15 cellular contexts compared by ENCODE assay signal in the genomic region with DNA sequence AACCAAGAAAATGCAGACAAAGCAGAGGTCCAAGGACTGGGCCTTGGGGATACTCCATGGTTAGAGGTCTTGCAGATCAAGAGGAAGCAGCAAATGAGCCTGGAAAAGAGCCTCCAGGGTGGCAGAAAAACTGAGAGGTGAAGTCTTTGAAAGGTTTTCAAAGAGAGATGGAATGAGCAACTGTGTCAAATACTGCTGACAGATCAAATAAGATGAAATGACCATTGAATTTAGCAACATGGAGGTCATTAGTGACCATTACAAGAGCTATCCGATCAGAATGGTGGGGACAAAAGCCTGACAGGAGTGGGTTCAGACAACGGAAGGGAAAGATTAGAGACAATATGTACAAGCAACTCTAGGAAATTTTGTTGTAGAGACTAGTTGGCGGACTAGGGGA. TPM values are rescaled to one million over a fixed set of nuclear protein-coding genes. Genes with fewer than 3 reads are reported as not detected.
DNase-seq lines count a peak whose midpoint lies in the region; ATAC-seq and TF ChIP-seq lines count a peak whose summit lies in the region.
"Had no signal": no experiment of that assay in that cellular context is flagged by ENCODE, and none has a peak within 500 bp of the region (broad histone marks: within the 10 kb centered on the region; RNA-seq: fewer than 3 reads in every experiment).

No MANE protein-coding gene starts in this region.

- H3K27me3 Mint-ChIP-seq in activated naive CD4-positive, alpha-beta T cell treated with anti-CD3 and anti-CD28 coated beads, Interleukin-2, amount 10 ng/mL, durations not matched to agents 7 days and 5 days: no peaks in the 10 kb centered on the region
- no peaks in the 10 kb centered on the region for H3K27me3 Mint-ChIP-seq in endodermal cell (ENCODE audit: insufficient read depth)
- no peaks in the 10 kb centered on the region for H3K27me3 Mint-ChIP-seq in stimulated activated naive B cell treated with anti-CD40 and anti-IgM and Interleukin-4, amounts not matched to agents 10 μg/mL and 1 μg/mL and 100 μg/mL, for 72 hours

- peak overlapping the region; percentile 99 for H3K4me3 Mint-ChIP-seq in activated naive CD4-positive, alpha-beta T cell treated with anti-CD3 and anti-CD28 coated beads, Interleukin-2, amount 10 ng/mL, durations not matched to agents 7 days and 5 days
- peak overlapping the region; percentile 96 for H3K4me3 Mint-ChIP-seq in endodermal cell
- H3K4me3 Mint-ChIP-seq in stimulated activated naive B cell treated with anti-CD40 and anti-IgM and Interleukin-4, amounts not matched to agents 10 μg/mL and 1 μg/mL and 100 μg/mL, for 72 hours: peak overlapping the region; percentile 97 to 100

- H3K4me1 Mint-ChIP-seq in activated naive CD4-positive, alpha-beta T cell treated with anti-CD3 and anti-CD28 coated beads, Interleukin-2, amount 10 ng/mL, durations not matched to agents 7 days and 5 days: peaks cover 72% of the 10 kb centered on the region
- peaks cover 24% of the 10 kb centered on the region for H3K4me1 Mint-ChIP-seq in endodermal cell
- H3K4me1 Mint-ChIP-seq in stimulated activated naive B cell treated with anti-CD40 and anti-IgM and Interleukin-4, amounts not matched to agents 10 μg/mL and 1 μg/mL and 100 μg/mL, for 72 hours: peaks cover 43 to 76% of the 10 kb centered on the region in 2 donors

- H3K27me3 ChIP-seq in endodermal cell (ENCODE audit: control insufficient read depth, insufficient read depth, low read length, poor library complexity, severe bottlenecking) (no peaks in the 10 kb centered on the region), colonic mucosa (no peaks in the 10 kb centered on the region)
- H3K27me3 ChIP-seq: adrenal gland, vagina had no signal

- H3K9ac ChIP-seq in SK-N-MC (ENCODE audit: insufficient read length) (peak overlapping the region; percentile 19), endodermal cell (ENCODE audit: extremely low read depth, low read length, poor library complexity, severe bottlenecking) (no peak overlapping the region), colonic mucosa (ENCODE audit: low read depth in 2 of 2, low read length in 2 of 2) (no peak overlapping the region)

- DNase-seq in activated naive CD4-positive, alpha-beta T cell treated with anti-CD3 and anti-CD28 coated beads, Interleukin-2, amount 10 ng/mL, durations not matched to agents 7 days and 5 days: no peak
- no peak for DNase-seq in activated naive CD4-positive, alpha-beta T cell treated with Interleukin-2 at 50 U/mL for 16 hours
- DNase-seq in SK-N-MC (ENCODE audit: low read depth, low spot score) (no peak), endodermal cell (no peak), colonic mucosa (no peak), GM19240 (ENCODE audit: insufficient read length, low spot score) (no peak)
- no peak for DNase-seq in stimulated activated naive B cell treated with anti-CD40 and anti-IgM and Interleukin-4, amounts not matched to agents 10 μg/mL and 1 μg/mL and 100 μg/mL, for 72 hours
- DNase-seq in stimulated activated CD4-positive, alpha-beta T cell treated with anti-CD3 and anti-CD28 coated beads, Interleukin-2, amount 100 ng/mL, for 48 hours: no peak
- DNase-seq: activated CD4-positive, alpha-beta T cell treated with anti-CD3 and anti-CD28 coated beads for 48 hours; adrenal gland; cortex of kidney; mesenchymal stem cell; stimulated activated CD4-positive, alpha-beta T cell treated with anti-CD3 and anti-CD28 coated beads, Interleukin-1b, Interleukin-23, amount 100 ng/mL, for 48 hours had no signal

- no peaks in the 10 kb centered on the region for H3K9me3 Mint-ChIP-seq in activated naive CD4-positive, alpha-beta T cell treated with anti-CD3 and anti-CD28 coated beads, Interleukin-2, amount 10 ng/mL, durations not matched to agents 7 days and 5 days
- H3K9me3 Mint-ChIP-seq in endodermal cell: no peaks in the 10 kb centered on the region
- H3K9me3 Mint-ChIP-seq in stimulated activated naive B cell treated with anti-CD40 and anti-IgM and Interleukin-4, amounts not matched to agents 10 μg/mL and 1 μg/mL and 100 μg/mL, for 72 hours: peaks cover 4 to 6% of the 10 kb centered on the region in 2 donors

- intact Hi-C loops in colonic mucosa (cut with DNase I): loop anchor here (2.0 to 10.0 kb wide), 2 partner anchors 38 to 194 kb away; a partner anchor contains a TSS

- H3K36me3 ChIP-seq in SK-N-MC (ENCODE audit: insufficient read depth, low read length) (peaks cover 25% of the 10 kb centered on the region), endodermal cell (ENCODE audit: control insufficient read depth, insufficient read depth, low read length) (peaks cover 30% of the 10 kb centered on the region), colonic mucosa (no peaks in the 10 kb centered on the region)

- no peak overlapping the region for H3K4me3 ChIP-seq in SK-N-MC
- H3K4me3 ChIP-seq in endodermal cell (ENCODE audit: low read length): peak overlapping the region; percentile 99
- no peak overlapping the region for H3K4me3 ChIP-seq in colonic mucosa

- ATAC-seq in stimulated activated naive B cell treated with anti-CD40 and anti-IgM and Interleukin-4, amounts not matched to agents 10 μg/mL and 1 μg/mL and 100 μg/mL, for 72 hours (replicated peaks): no peak

- H3K9me3 ChIP-seq in SK-N-MC (ENCODE audit: low read depth, low read length) (no peaks in the 10 kb centered on the region), endodermal cell (ENCODE audit: control insufficient read depth, low read length) (no peaks in the 10 kb centered on the region), colonic mucosa (no peaks in the 10 kb centered on the region)
- H3K9me3 ChIP-seq: adrenal gland, prostate gland, vagina had no signal

- H3K27ac ChIP-seq in SK-N-MC (no peak overlapping the region), endodermal cell (ENCODE audit: low read depth, low read length) (no peak overlapping the region), colonic mucosa (no peak overlapping the region)
- H3K27ac ChIP-seq: prostate gland, vagina had no signal

- TF ChIP-seq CTCF in endodermal cell (conservative IDR thresholded peaks at IDR 0.05): no peak
- no peak for TF ChIP-seq CTCF in colonic mucosa (IDR thresholded peaks at IDR 0.05)

- WGBS in endodermal cell (ENCODE audit: insufficient coverage in 1 of 2, insufficient read length in 1 of 2), 2 experiments: 93 to 100% methylated on average over 1 to 3 of the region's 3 CpGs

- H3K36me3 Mint-ChIP-seq in activated naive CD4-positive, alpha-beta T cell treated with anti-CD3 and anti-CD28 coated beads, Interleukin-2, amount 10 ng/mL, durations not matched to agents 7 days and 5 days: peaks cover 52% of the 10 kb centered on the region
- peaks cover 40% of the 10 kb centered on the region for H3K36me3 Mint-ChIP-seq in endodermal cell (ENCODE audit: low read depth)
- peaks cover 35 to 52% of the 10 kb centered on the region in 2 donors for H3K36me3 Mint-ChIP-seq in stimulated activated naive B cell treated with anti-CD40 and anti-IgM and Interleukin-4, amounts not matched to agents 10 μg/mL and 1 μg/mL and 100 μg/mL, for 72 hours

- CTCF ChIA-PET in activated naive CD4-positive, alpha-beta T cell treated with anti-CD3 and anti-CD28 coated beads, Interleukin-2, amount 10 ng/mL, durations not matched to agents 7 days and 5 days (lab: Charles Lee): no interaction called here

- H3K4me1 ChIP-seq in endodermal cell (ENCODE audit: control insufficient read depth, insufficient read depth, low read length): peaks cover 2% of the 10 kb centered on the region
- peaks cover 6% of the 10 kb centered on the region for H3K4me1 ChIP-seq in colonic mucosa

- no peak overlapping the region for H3K27ac Mint-ChIP-seq in activated naive CD4-positive, alpha-beta T cell treated with anti-CD3 and anti-CD28 coated beads, Interleukin-2, amount 10 ng/mL, durations not matched to agents 7 days and 5 days
- no peak overlapping the region for H3K27ac Mint-ChIP-seq in endodermal cell
- H3K27ac Mint-ChIP-seq in stimulated activated naive B cell treated with anti-CD40 and anti-IgM and Interleukin-4, amounts not matched to agents 10 μg/mL and 1 μg/mL and 100 μg/mL, for 72 hours: no peak overlapping the region

RNA-seq across cellular contexts. Expression of a gene that starts 1.5 kb away (rescaled TPM):
- total RNA-seq in endodermal cell: 10 to 100 TPM; 15.4 to 17.9 TPM
- polyA plus RNA-seq in endodermal cell (2013, experiment 1 of 2): 10.5 TPM
- 9.7 TPM for polyA plus RNA-seq in endodermal cell (2013, experiment 2 of 2)
- total RNA-seq in colonic mucosa: 1 to 10 TPM; 8.1 to 8.9 TPM

RNA-seq across cellular contexts. Expression of a gene that starts 1.9 kb away (rescaled TPM):
- 1,000 to 10,000 TPM; 1,231 to 1,254 TPM for total RNA-seq in endodermal cell
- polyA plus RNA-seq in endodermal cell (2013, experiment 1 of 2): 1,975 TPM
- polyA plus RNA-seq in endodermal cell (2013, experiment 2 of 2): 1,984 TPM
- 100 to 1,000 TPM; 756 to 773 TPM for total RNA-seq in colonic mucosa

RNA-seq across cellular contexts. Expression of a gene that starts 38.5 kb away (rescaled TPM):
- total RNA-seq in endodermal cell (10 to 100 TPM; 30.7 to 35.3 TPM), colonic mucosa (10 to 100 TPM; 39.1 to 49.9 TPM)
- 27.2 TPM for polyA plus RNA-seq in endodermal cell (2013, experiment 1 of 2)
- polyA plus RNA-seq in endodermal cell (2013, experiment 2 of 2): 24.5 TPM
